ENCODE assay signal across 9 cellular contexts in the genomic region with DNA sequence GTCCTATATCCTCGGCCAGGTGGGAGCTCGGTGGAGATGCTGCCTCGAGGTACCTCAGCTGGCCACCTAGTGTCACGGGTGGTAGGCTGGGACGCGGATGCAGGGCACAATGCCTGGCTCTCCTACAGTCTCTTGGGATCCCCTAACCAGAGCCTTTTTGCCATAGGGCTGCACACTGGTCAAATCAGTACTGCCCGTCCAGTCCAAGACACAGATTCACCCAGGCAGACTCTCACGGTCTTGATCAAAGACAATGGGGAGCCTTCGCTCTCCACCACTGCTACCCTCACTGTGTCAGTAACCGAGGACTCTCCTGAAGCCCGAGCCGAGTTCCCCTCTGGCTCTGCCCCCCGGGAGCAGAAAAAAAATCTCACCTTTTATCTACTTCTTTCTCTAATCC. TPM values are rescaled to one million over a fixed set of nuclear protein-coding genes. Genes with fewer than 3 reads are reported as not detected.
DNase-seq lines count a peak whose midpoint lies in the region; ATAC-seq and TF ChIP-seq lines count a peak whose summit lies in the region.
"Had no signal": no experiment of that assay in that cellular context is flagged by ENCODE, and none has a peak within 500 bp of the region (broad histone marks: within the 10 kb centered on the region; RNA-seq: fewer than 3 reads in every experiment).

No MANE protein-coding gene starts in this region.

- no peak overlapping the region for H3K27ac Mint-ChIP-seq in MCF 10A (ENCODE audit: low read depth, unreplicated experiment)
- H3K27ac Mint-ChIP-seq: activated naive CD8-positive, alpha-beta T cell treated with anti-CD3 and anti-CD28 coated beads, Interleukin-2, amount 10 ng/mL, durations not matched to agents 7 days and 5 days had no signal

- no peak overlapping the region for H4K8ac ChIP-seq in mesenchymal stem cell (ENCODE audit: low read length)

- peak overlapping the region; percentile 58 for H3K4me3 ChIP-seq in HFF-Myc (replicated peaks; ENCODE audit: low read depth, low read length)
- H3K4me3 ChIP-seq in mesenchymal stem cell (ENCODE audit: insufficient read depth in 1 of 2, low read depth in 1 of 2, low read length in 2 of 2) = peak overlapping the region in 1 of 2 experiments; percentile 88
- H3K4me3 ChIP-seq in thoracic aorta = peak overlapping the region; percentile 83

- H3K27me3 Mint-ChIP-seq in MCF 10A (ENCODE audit: insufficient read depth, unreplicated experiment) = no peaks in the 10 kb centered on the region

- H3K4me3 Mint-ChIP-seq in MCF 10A (ENCODE audit: unreplicated experiment) = peak overlapping the region; percentile 94

- H3K9me3 ChIP-seq in mesenchymal stem cell (ENCODE audit: control insufficient read depth, low read length) (no peaks in the 10 kb centered on the region), thoracic aorta (no peaks in the 10 kb centered on the region)

- POLR2A ChIA-PET in MCF 10A (lab: Yijun Ruan, JAX) = interaction anchor here (0.6 to 4.5 kb wide), 5 partner anchors 36 to 753 kb away, joined by 3 to 82 read pairs (median 4); a partner anchor contains a TSS

- DNase-seq in HFF-Myc (ENCODE audit: extremely low read depth, low read depth) = no peak
- DNase-seq in MCF 10A (ENCODE audit: unreplicated experiment) = no peak
- no peak for DNase-seq in mesenchymal stem cell
- DNase-seq in thoracic aorta (ENCODE audit: low spot score) = no peak
- DNase-seq in cerebellar cortex (ENCODE audit: low spot score) = no peak
- DNase-seq: activated naive CD8-positive, alpha-beta T cell treated with anti-CD3 and anti-CD28 coated beads, Interleukin-2, amount 10 ng/mL, durations not matched to agents 7 days and 5 days had no signal

- peaks cover 18% of the 10 kb centered on the region for H3K4me1 Mint-ChIP-seq in MCF 10A (ENCODE audit: insufficient read depth, unreplicated experiment)

- H2BK5ac ChIP-seq in mesenchymal stem cell (ENCODE audit: low read depth, low read length, poor library complexity, severe bottlenecking) = no peak overlapping the region

- intact Hi-C loops in MCF 10A (cut with micrococcal nuclease) = no loop called here

- H3K27ac ChIP-seq in mesenchymal stem cell (ENCODE audit: low read length, poor library complexity, severe bottlenecking) = no peak overlapping the region
- no peak overlapping the region for H3K27ac ChIP-seq in thoracic aorta

- no peak overlapping the region for H2BK12ac ChIP-seq in mesenchymal stem cell (ENCODE audit: low read length in 2 of 2)

- H2BK15ac ChIP-seq in mesenchymal stem cell (ENCODE audit: low read depth, poor library complexity, severe bottlenecking) = no peak overlapping the region

- no peak overlapping the region for H2BK120ac ChIP-seq in mesenchymal stem cell (ENCODE audit: low read depth, low read length)

- H3K4me2 ChIP-seq in mesenchymal stem cell (ENCODE audit: low read length, poor library complexity, severe bottlenecking) = no peak overlapping the region

- H4K91ac ChIP-seq in mesenchymal stem cell (ENCODE audit: low read length) = no peak overlapping the region

- H3K36me3 ChIP-seq in mesenchymal stem cell (ENCODE audit: control insufficient read depth in 1 of 2, insufficient read depth in 2 of 2, low read depth in 1 of 2, low read length in 2 of 2) (peaks cover 21 to 29% of the 10 kb centered on the region in 2 experiments), thoracic aorta (no peaks in the 10 kb centered on the region)

- CTCF ChIA-PET in MCF 10A (lab: Yijun Ruan, JAX) = interaction anchor here (0.6 to 4.6 kb wide), 12 partner anchors 15 to 732 kb away, joined by 3 to 42 read pairs (median 4); a partner anchor contains a TSS

- peaks cover 31% of the 10 kb centered on the region for H3K36me3 Mint-ChIP-seq in MCF 10A (ENCODE audit: insufficient read depth, unreplicated experiment)
- H3K36me3 Mint-ChIP-seq: activated naive CD8-positive, alpha-beta T cell treated with anti-CD3 and anti-CD28 coated beads, Interleukin-2, amount 10 ng/mL, durations not matched to agents 7 days and 5 days had no signal

- H3K79me1 ChIP-seq in mesenchymal stem cell (replicated peaks; ENCODE audit: low read length, poor library complexity, severe bottlenecking) = peaks cover 26% of the 10 kb centered on the region

- no peak overlapping the region for H3K23ac ChIP-seq in mesenchymal stem cell (ENCODE audit: low read length in 2 of 2)

- no peak overlapping the region for H3K18ac ChIP-seq in mesenchymal stem cell (ENCODE audit: low read depth in 1 of 2, low read length in 2 of 2)

- no peak overlapping the region for H3K14ac ChIP-seq in mesenchymal stem cell (ENCODE audit: low read length in 2 of 2)

- no peaks in the 10 kb centered on the region for H3K27me3 ChIP-seq in mesenchymal stem cell (ENCODE audit: control insufficient read depth in 1 of 2, insufficient read depth in 1 of 2, low read length in 2 of 2)
- no peaks in the 10 kb centered on the region for H3K27me3 ChIP-seq in thoracic aorta (replicated peaks; ENCODE audit: insufficient read depth)

- H3K9ac ChIP-seq in mesenchymal stem cell (ENCODE audit: low read length) = peak overlapping the region; percentile 93

- no TSS peak for BruUV-seq in MCF 10A (replicated peaks; lab: Mats Ljungman, UMichigan)

- H3K9me3 Mint-ChIP-seq in MCF 10A (ENCODE audit: unreplicated experiment) = no peaks in the 10 kb centered on the region
- H3K9me3 Mint-ChIP-seq: activated naive CD8-positive, alpha-beta T cell treated with anti-CD3 and anti-CD28 coated beads, Interleukin-2, amount 10 ng/mL, durations not matched to agents 7 days and 5 days had no signal

- over 99% methylated on average over 10 of the region's 13 CpGs for WGBS in mesenchymal stem cell

- H3K4me1 ChIP-seq in mesenchymal stem cell (ENCODE audit: control insufficient read depth, insufficient read depth, low read depth, low read length) (peaks cover 21% of the 10 kb centered on the region), thoracic aorta (ENCODE audit: control insufficient read depth in 1 of 2, low read depth in 2 of 2) (peaks cover 26 to 65% of the 10 kb centered on the region in 2 donors)

- no peak overlapping the region for H3K4ac ChIP-seq in mesenchymal stem cell (ENCODE audit: low read depth in 1 of 2, low read length in 2 of 2)

- no peak overlapping the region for H2AK5ac ChIP-seq in mesenchymal stem cell (ENCODE audit: low read length, severe bottlenecking)

- no peak overlapping the region for H2AFZ ChIP-seq in mesenchymal stem cell (ENCODE audit: low read depth, low read length)

- TF ChIP-seq CTCF in HFF-Myc (IDR thresholded peaks at IDR 0.05; ENCODE audit: low read depth, low read length, missing control alignments) (no peak), MCF 10A (IDR thresholded peaks at IDR 0.05; ENCODE audit: unreplicated experiment) (no peak), thoracic aorta (IDR thresholded peaks at IDR 0.05) (no peak)

- ATAC-seq in thoracic aorta (ENCODE audit: insufficient number of reproducible peaks, low FRiP score, low read depth) (no peak), GM21576 (IDR thresholded peaks at IDR 0.05; ENCODE audit: unreplicated experiment) (no peak), HG03378 (IDR thresholded peaks at IDR 0.05; ENCODE audit: unreplicated experiment) (no peak)

RNA-seq across cellular contexts. Expression of a gene that starts 2.0 kb away (rescaled TPM):
- total RNA-seq in MCF 10A (2022) (17.3 and 31.7 TPM in 2 replicates), thoracic aorta (10 to 100 TPM; 61.3 to 99.9 TPM)
- polyA plus RNA-seq in mesenchymal stem cell (2013, experiment 1 of 2) = 115 TPM
- polyA plus RNA-seq in mesenchymal stem cell (2013, experiment 2 of 2) = 114 TPM
- total RNA-seq: activated naive CD8-positive, alpha-beta T cell treated with anti-CD3 and anti-CD28 coated beads, Interleukin-2, amount 10 ng/mL, durations not matched to agents 7 days and 5 days had no signal

RNA-seq across cellular contexts. Expression of a gene that starts 7.0 kb away (rescaled TPM):
- 0.40 and 1.7 TPM in 2 replicates for total RNA-seq in MCF 10A (2022)
- polyA plus RNA-seq in mesenchymal stem cell (2013, experiment 1 of 2) = 0.19 TPM
- polyA plus RNA-seq in mesenchymal stem cell (2013, experiment 2 of 2) = 0.15 TPM
- total RNA-seq in thoracic aorta = 1 to 10 TPM; 6.4 to 7.9 TPM
- total RNA-seq: activated naive CD8-positive, alpha-beta T cell treated with anti-CD3 and anti-CD28 coated beads, Interleukin-2, amount 10 ng/mL, durations not matched to agents 7 days and 5 days; HT-29 had no signal

RNA-seq across cellular contexts. Expression of a gene that starts 11.1 kb away (rescaled TPM):
- 0.61 and 0.69 TPM in 2 replicates for total RNA-seq in MCF 10A (2022)
- 0.26 TPM for polyA plus RNA-seq in mesenchymal stem cell (2013, experiment 1 of 2)
- 0.27 TPM for polyA plus RNA-seq in mesenchymal stem cell (2013, experiment 2 of 2)
- total RNA-seq in thoracic aorta = 1 to 10 TPM; 5.7 to 6.9 TPM
- total RNA-seq: activated naive CD8-positive, alpha-beta T cell treated with anti-CD3 and anti-CD28 coated beads, Interleukin-2, amount 10 ng/mL, durations not matched to agents 7 days and 5 days had no signal

RNA-seq across cellular contexts. Expression of a gene that starts 47.5 kb away (rescaled TPM):
- total RNA-seq in MCF 10A (2022) (0.79 and 0.91 TPM in 2 replicates), thoracic aorta (10 to 100 TPM; 16.2 to 26.0 TPM)
- 0.03 TPM for polyA plus RNA-seq in mesenchymal stem cell (2013, experiment 1 of 2)
- 0.04 TPM for polyA plus RNA-seq in mesenchymal stem cell (2013, experiment 2 of 2)

RNA-seq across cellular contexts. Expression of a gene that starts 57.0 kb away (rescaled TPM):
- total RNA-seq in MCF 10A (2022) (0.30 and 0.76 TPM in 2 replicates), thoracic aorta (10 to 100 TPM; 10.4 to 11.6 TPM)
- 2.5 TPM for polyA plus RNA-seq in mesenchymal stem cell (2013, experiment 1 of 2)
- 2.3 TPM for polyA plus RNA-seq in mesenchymal stem cell (2013, experiment 2 of 2)
